ENCODE assay signal across 17 cellular contexts in the genomic region with DNA sequence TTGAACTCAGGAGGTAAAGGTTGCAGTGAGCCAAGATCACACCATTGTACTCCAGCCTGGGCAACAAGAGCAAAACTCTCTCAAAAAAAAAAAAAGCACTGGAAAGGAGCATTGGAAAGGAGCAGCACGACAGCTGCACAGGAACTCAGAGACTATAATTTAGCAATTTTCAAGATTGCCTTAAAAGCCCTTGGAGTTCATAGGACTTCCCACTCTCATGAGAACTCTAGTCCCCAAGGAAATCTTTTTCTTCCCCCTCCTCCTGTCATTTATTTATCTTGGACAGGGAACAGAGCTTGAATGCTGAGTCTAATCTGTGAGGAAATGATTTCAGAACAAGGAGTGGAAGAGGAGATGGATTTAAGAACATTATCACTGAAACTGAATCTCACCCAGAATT.
DNase-seq lines count a peak whose midpoint lies in the region; TF ChIP-seq lines count a peak whose summit lies in the region.
"Had no signal": no experiment of that assay in that cellular context is flagged by ENCODE, and none has a peak within 500 bp of the region (broad histone marks: within the 10 kb centered on the region; RNA-seq: fewer than 3 reads in every experiment).

No MANE protein-coding gene starts in this region.

- H3K4me3 Mint-ChIP-seq in osteocyte (ENCODE audit: unreplicated experiment) = no peak overlapping the region
- H3K4me3 Mint-ChIP-seq: activated naive CD8-positive, alpha-beta T cell treated with anti-CD3 and anti-CD28 coated beads, Interleukin-2, amount 10 ng/mL, durations not matched to agents 7 days and 5 days; B cell had no signal

- TF ChIP-seq CTCF in osteocyte (IDR thresholded peaks at IDR 0.05) (no peak), BE2C (IDR thresholded peaks at IDR 0.05; ENCODE audit: low read depth, low read length) (no peak), OCI-LY7 (conservative IDR thresholded peaks at IDR 0.05; ENCODE audit: low read length) (no peak)

- DNase-seq in NCI-H460 (ENCODE audit: extremely low read depth, low read depth) = peak; percentile 13
- peak; percentile 72 for DNase-seq in fibroblast of gingiva (ENCODE audit: low read depth)
- no peak for DNase-seq in osteocyte (ENCODE audit: extremely low spot score, unreplicated experiment)
- no peak for DNase-seq in retina
- DNase-seq in activated CD4-positive, CD25-positive, alpha-beta regulatory T cell (lab: John Stamatoyannopoulos, UW) = no peak
- DNase-seq in BE2C = no peak
- DNase-seq in OCI-LY7 (ENCODE audit: low spot score) = no peak
- DNase-seq: activated naive CD8-positive, alpha-beta T cell treated with anti-CD3 and anti-CD28 coated beads, Interleukin-2, amount 10 ng/mL, durations not matched to agents 7 days and 5 days; activated T-cell treated with anti-CD3 and anti-CD28 coated beads for 4 hours; DND-41; glutamatergic neuron; GOT3; Karpas-422; NCI-H2081; SW 1271 had no signal

- H4K20me1 ChIP-seq in BLaER1 treated with 17β-estradiol and CSF1 and Interleukin-3, amounts not matched to agents 10 nM and 100 nM = peaks cover 0 to 2% (median 0%) of the 10 kb centered on the region in 11 experiments; a peak in 3 of 22 replicates
- H4K20me1 ChIP-seq in OCI-LY7 (ENCODE audit: insufficient read depth, low read length) = no peaks in the 10 kb centered on the region

- H3K9me2 ChIP-seq in OCI-LY7 (ENCODE audit: insufficient read depth, low read length) = no peaks in the 10 kb centered on the region

- H3K27ac Mint-ChIP-seq in osteocyte (ENCODE audit: unreplicated experiment) = peak overlapping the region; percentile 67
- H3K27ac Mint-ChIP-seq: activated naive CD8-positive, alpha-beta T cell treated with anti-CD3 and anti-CD28 coated beads, Interleukin-2, amount 10 ng/mL, durations not matched to agents 7 days and 5 days; B cell had no signal

- peaks cover 10% of the 10 kb centered on the region for H3K27me3 Mint-ChIP-seq in osteocyte (ENCODE audit: unreplicated experiment)
- H3K27me3 Mint-ChIP-seq: B cell had no signal

- H3K36me3 Mint-ChIP-seq in osteocyte (ENCODE audit: unreplicated experiment) = peaks cover 7% of the 10 kb centered on the region
- H3K36me3 Mint-ChIP-seq: activated naive CD8-positive, alpha-beta T cell treated with anti-CD3 and anti-CD28 coated beads, Interleukin-2, amount 10 ng/mL, durations not matched to agents 7 days and 5 days had no signal

- no peak overlapping the region for H3K4me3 ChIP-seq in BLaER1 treated with 17β-estradiol and CSF1 and Interleukin-3, amounts not matched to agents 10 nM and 100 nM
- H3K4me3 ChIP-seq in BE2C (ENCODE audit: low read depth, low read length) = no peak overlapping the region
- H3K4me3 ChIP-seq in OCI-LY7 (ENCODE audit: low read depth, low read length, poor library complexity, severe bottlenecking) = no peak overlapping the region

- H3K79me2 ChIP-seq in OCI-LY7 (ENCODE audit: insufficient read depth, low read depth, low read length) = no peaks in the 10 kb centered on the region

- H2AFZ ChIP-seq in OCI-LY7 (ENCODE audit: low read length) = no peak overlapping the region

- POLR2A ChIA-PET in OCI-LY7 (lab: Charles Lee) = interaction anchor here (0.6 to 0.7 kb wide), 4 partner anchors 15 to 191 kb away, joined by 3 to 4 read pairs (median 4); no protein-coding TSS in a partner anchor

- no peaks in the 10 kb centered on the region for H3K9me3 Mint-ChIP-seq in osteocyte (ENCODE audit: unreplicated experiment)
- H3K9me3 Mint-ChIP-seq: activated naive CD8-positive, alpha-beta T cell treated with anti-CD3 and anti-CD28 coated beads, Interleukin-2, amount 10 ng/mL, durations not matched to agents 7 days and 5 days had no signal

- peaks cover 10 to 29% (median 23%) of the 10 kb centered on the region in 10 experiments for H3K4me1 ChIP-seq in BLaER1 treated with 17β-estradiol and CSF1 and Interleukin-3, amounts not matched to agents 10 nM and 100 nM
- H3K4me1 ChIP-seq in BE2C = no peaks in the 10 kb centered on the region
- H3K4me1 ChIP-seq in OCI-LY7 (ENCODE audit: insufficient read depth, low read length, poor library complexity, severe bottlenecking) = peaks cover 5% of the 10 kb centered on the region

- H3K9me3 ChIP-seq in BLaER1 treated with 17β-estradiol and CSF1 and Interleukin-3, amounts not matched to agents 10 nM and 100 nM (replicated peaks in 1 of 11) = no peaks in the 10 kb centered on the region
- H3K9me3 ChIP-seq in BE2C (no peaks in the 10 kb centered on the region), OCI-LY7 (ENCODE audit: low read length) (no peaks in the 10 kb centered on the region)

- BruUV-seq in OCI-LY7 (replicated peaks; lab: Mats Ljungman, UMichigan) = no TSS peak

- H3K9ac ChIP-seq in BLaER1 treated with 17β-estradiol and CSF1 and Interleukin-3, amounts not matched to agents 10 nM and 100 nM = no peak overlapping the region

- no peaks in the 10 kb centered on the region for H3K36me3 ChIP-seq in BLaER1 treated with 17β-estradiol and CSF1 and Interleukin-3, amounts not matched to agents 10 nM and 100 nM
- H3K36me3 ChIP-seq in BE2C = no peaks in the 10 kb centered on the region
- no peaks in the 10 kb centered on the region for H3K36me3 ChIP-seq in OCI-LY7 (ENCODE audit: insufficient read depth, low read length)

- intact Hi-C loops in OCI-LY7 (cut with micrococcal nuclease; ENCODE audit: unreplicated experiment) = no loop called here

- CTCF ChIA-PET in OCI-LY7 (lab: Charles Lee; ENCODE audit: unreplicated experiment) = no interaction called here

- no peaks in the 10 kb centered on the region for H3K27me3 ChIP-seq in BLaER1 treated with 17β-estradiol and CSF1 and Interleukin-3, amounts not matched to agents 10 nM and 100 nM
- no peaks in the 10 kb centered on the region for H3K27me3 ChIP-seq in BE2C

- peak overlapping the region in 6 of 11 experiments; percentile 33 to 69 (median 54); a peak in 6 of 22 replicates for H3K4me2 ChIP-seq in BLaER1 treated with 17β-estradiol and CSF1 and Interleukin-3, amounts not matched to agents 10 nM and 100 nM
- H3K4me2 ChIP-seq in OCI-LY7 (ENCODE audit: low read length) = no peak overlapping the region

- H3K4me1 Mint-ChIP-seq in osteocyte (ENCODE audit: unreplicated experiment) = peaks cover 28% of the 10 kb centered on the region
- H3K4me1 Mint-ChIP-seq: B cell had no signal

- no peak overlapping the region for H3K27ac ChIP-seq in BLaER1 treated with 17β-estradiol and CSF1 and Interleukin-3, amounts not matched to agents 10 nM and 100 nM
- H3K27ac ChIP-seq in OCI-LY7 (ENCODE audit: low read depth, low read length, poor library complexity, severe bottlenecking) = no peak overlapping the region

Comparison
In these comparisons a context has a peak if more than half of its experiments do, and no peak if none do; other contexts are left out.
1. DNase-seq: peak in NCI-H460 (single experiment) and fibroblast of gingiva (single experiment); none in osteocyte (single experiment), retina (single experiment), activated CD4-positive, CD25-positive, alpha-beta regulatory T cell (0 of 4), BE2C (single experiment) and OCI-LY7 (single experiment).